8 cellular contexts compared by ENCODE assay signal in the genomic region with DNA sequence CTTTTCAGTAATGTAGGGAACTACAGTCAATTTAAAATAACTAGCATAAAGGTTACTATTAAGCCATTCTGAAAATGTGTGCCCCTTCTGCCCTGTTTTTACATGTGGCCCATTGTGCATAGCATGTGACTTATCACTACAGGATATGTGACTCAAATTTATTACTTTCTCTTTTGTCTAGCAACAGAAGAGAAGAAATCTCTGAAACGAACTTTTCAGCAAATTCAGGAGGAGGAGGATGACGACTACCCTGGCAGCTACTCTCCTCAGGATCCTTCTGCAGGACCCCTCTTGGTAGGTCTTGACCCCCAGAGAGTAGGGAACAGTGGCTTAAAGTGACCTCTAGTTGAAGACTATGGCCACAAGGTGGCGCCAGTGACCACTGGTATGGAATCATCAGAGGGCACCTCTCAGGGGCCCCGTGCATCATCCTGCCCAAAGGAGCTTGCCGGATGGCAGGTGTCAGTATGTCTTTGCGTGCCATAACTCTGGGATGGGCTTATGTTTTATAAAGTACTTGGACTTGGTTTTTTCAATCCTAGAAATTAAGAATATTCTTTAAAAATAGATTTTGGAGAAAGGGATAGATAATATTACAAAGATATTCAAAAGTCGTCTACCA. TPM values are rescaled to one million over a fixed set of nuclear protein-coding genes. Genes with fewer than 3 reads are reported as not detected.
DNase-seq lines count a peak whose midpoint lies in the region; FAIRE-seq and TF ChIP-seq lines count a peak whose summit lies in the region.

No MANE protein-coding gene starts in this region.

- peak; percentile 89 for FAIRE-seq in GM18507 (lab: Jason Lieb, UNC)
- no peak for FAIRE-seq in RCC 7860 (lab: Jason Lieb, UNC)

- no peak overlapping the region for H3K27ac ChIP-seq in 22Rv1
- H3K27ac ChIP-seq in KMS-11 = no peak overlapping the region; the same call in 1 of the 2 replicates
- H3K27ac ChIP-seq in neural cell (ENCODE audit: low read length) = no peak overlapping the region
- peak overlapping the region in 2 of 5 donors; percentile 22 to 23 for H3K27ac ChIP-seq in stomach

- TF ChIP-seq RAD21 in neural cell (conservative IDR thresholded peaks at IDR 0.05) = peak; percentile 82

- H3K4me3 ChIP-seq in KMS-11 (IDR thresholded peaks at IDR 0.05; ENCODE audit: insufficient read depth, low read depth, low read length) (no peak overlapping the region), neural cell (ENCODE audit: low read length) (no peak overlapping the region), stomach (no peak overlapping the region)

- TF ChIP-seq EP300 in neural cell (conservative IDR thresholded peaks at IDR 0.05; ENCODE audit: poor library complexity, severe bottlenecking) (no peak), stomach (IDR thresholded peaks at IDR 0.05) (no peak)

- H3K79me2 ChIP-seq in KMS-11 (ENCODE audit: insufficient read depth, low read depth) (peaks cover 20% of the 10 kb centered on the region; the same call in 1 of the 2 replicates), neural cell (replicated peaks; ENCODE audit: insufficient read depth, low read length) (peaks cover 2% of the 10 kb centered on the region)

- H3F3A ChIP-seq in neural cell (ENCODE audit: insufficient read depth, low read length, poor library complexity, severe bottlenecking) = no peaks in the 10 kb centered on the region

- H4K20me1 ChIP-seq in KMS-11 (ENCODE audit: insufficient read depth) = peaks cover 7% of the 10 kb centered on the region; the same call in 1 of the 2 replicates
- no peaks in the 10 kb centered on the region for H4K20me1 ChIP-seq in neural cell (ENCODE audit: insufficient read depth)

- H3K9ac ChIP-seq in KMS-11 = no peak overlapping the region
- H3K9ac ChIP-seq in neural cell (ENCODE audit: low read length) = no peak overlapping the region

- H3K36me3 ChIP-seq in KMS-11 (ENCODE audit: insufficient read depth) (no peaks in the 10 kb centered on the region; the same call in 1 of the 2 replicates), neural cell (ENCODE audit: insufficient read depth, low read length) (peaks cover 9% of the 10 kb centered on the region), stomach (peaks cover 40 to 79% (median 67%) of the 10 kb centered on the region in 4 donors)

- H3K27me3 ChIP-seq in KMS-11 (ENCODE audit: insufficient read depth, low read depth) (no peaks in the 10 kb centered on the region), neural cell (ENCODE audit: insufficient read depth, low read depth, low read length) (no peaks in the 10 kb centered on the region), stomach (no peaks in the 10 kb centered on the region)

- H3K4me2 ChIP-seq in KMS-11 (no peak overlapping the region; the same call in 1 of the 2 replicates), neural cell (ENCODE audit: low read length) (no peak overlapping the region)

- H3K9me2 ChIP-seq in neural cell (ENCODE audit: insufficient read depth, low read length) = no peaks in the 10 kb centered on the region

- TF ChIP-seq CTCF in 22Rv1 (IDR thresholded peaks at IDR 0.05) (peak; percentile 88), KMS-11 (conservative IDR thresholded peaks at IDR 0.05; ENCODE audit: low read depth, low read length) (peak; percentile 99), neural cell (IDR thresholded peaks at IDR 0.05; ENCODE audit: poor library complexity, severe bottlenecking) (peak; percentile 79), stomach (IDR thresholded peaks at IDR 0.05) (peak in 6 of 7 experiments; percentile 45 to 91 (median 78))

- peak; percentile 38 for DNase-seq in GM18507 (ENCODE audit: extremely low spot score, insufficient read length, low read depth)
- peak; percentile 62 for DNase-seq in RCC 7860 (ENCODE audit: low spot score)
- DNase-seq in activated T-cell treated with anti-CD3 and anti-CD28 coated beads, Interleukin-2, amount 50 U/mL, for 48 hours = peak; percentile 82 to 84
- DNase-seq in fibroblast of peridontal ligament (ENCODE audit: extremely low read depth) = peak; percentile 76
- DNase-seq in stomach = peak; percentile 90

- H2AFZ ChIP-seq in KMS-11 (ENCODE audit: low read depth) = no peak overlapping the region
- H2AFZ ChIP-seq in neural cell (ENCODE audit: low read depth, low read length) = no peak overlapping the region

- no peak for TF ChIP-seq POLR2A in stomach (IDR thresholded peaks at IDR 0.05)

- intact Hi-C loops in stomach (cut with DNase I; ENCODE audit: low total_unique reads) = loop anchor here (5.0 kb wide), 1 partner anchor 165 kb away; no protein-coding TSS in a partner anchor

- WGBS in stomach, 5 donors = 15 to 23% (median 23%) methylated on average over 7 of the region's 7 CpGs

- H3K9me3 ChIP-seq in neural cell (ENCODE audit: low read length) = no peaks in the 10 kb centered on the region
- no peaks in the 10 kb centered on the region for H3K9me3 ChIP-seq in stomach

- H3K4me1 ChIP-seq in KMS-11 (ENCODE audit: low read depth, poor library complexity, severe bottlenecking) (peaks cover 47% of the 10 kb centered on the region), stomach (peaks cover 0 to 49% (median 19%) of the 10 kb centered on the region in 4 donors)

TF ChIP-seq in neural cell, 6 proteins besides CTCF, POLR2A, EP300 and RAD21:
- TF ChIP-seq, protein P1, sequence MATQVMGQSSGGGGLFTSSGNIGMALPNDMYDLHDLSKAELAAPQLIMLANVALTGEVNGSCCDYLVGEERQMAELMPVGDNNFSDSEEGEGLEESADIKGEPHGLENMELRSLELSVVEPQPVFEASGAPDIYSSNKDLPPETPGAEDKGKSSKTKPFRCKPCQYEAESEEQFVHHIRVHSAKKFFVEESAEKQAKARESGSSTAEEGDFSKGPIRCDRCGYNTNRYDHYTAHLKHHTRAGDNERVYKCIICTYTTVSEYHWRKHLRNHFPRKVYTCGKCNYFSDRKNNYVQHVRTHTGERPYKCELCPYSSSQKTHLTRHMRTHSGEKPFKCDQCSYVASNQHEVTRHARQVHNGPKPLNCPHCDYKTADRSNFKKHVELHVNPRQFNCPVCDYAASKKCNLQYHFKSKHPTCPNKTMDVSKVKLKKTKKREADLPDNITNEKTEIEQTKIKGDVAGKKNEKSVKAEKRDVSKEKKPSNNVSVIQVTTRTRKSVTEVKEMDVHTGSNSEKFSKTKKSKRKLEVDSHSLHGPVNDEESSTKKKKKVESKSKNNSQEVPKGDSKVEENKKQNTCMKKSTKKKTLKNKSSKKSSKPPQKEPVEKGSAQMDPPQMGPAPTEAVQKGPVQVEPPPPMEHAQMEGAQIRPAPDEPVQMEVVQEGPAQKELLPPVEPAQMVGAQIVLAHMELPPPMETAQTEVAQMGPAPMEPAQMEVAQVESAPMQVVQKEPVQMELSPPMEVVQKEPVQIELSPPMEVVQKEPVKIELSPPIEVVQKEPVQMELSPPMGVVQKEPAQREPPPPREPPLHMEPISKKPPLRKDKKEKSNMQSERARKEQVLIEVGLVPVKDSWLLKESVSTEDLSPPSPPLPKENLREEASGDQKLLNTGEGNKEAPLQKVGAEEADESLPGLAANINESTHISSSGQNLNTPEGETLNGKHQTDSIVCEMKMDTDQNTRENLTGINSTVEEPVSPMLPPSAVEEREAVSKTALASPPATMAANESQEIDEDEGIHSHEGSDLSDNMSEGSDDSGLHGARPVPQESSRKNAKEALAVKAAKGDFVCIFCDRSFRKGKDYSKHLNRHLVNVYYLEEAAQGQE (IDR thresholded peaks at IDR 0.05; ENCODE audit: borderline replicate concordance) = no peak
- TF ChIP-seq MXI1 (conservative IDR thresholded peaks at IDR 0.05; ENCODE audit: poor library complexity, severe bottlenecking) = peak; percentile 24
- no peak for TF ChIP-seq EZH2 (IDR thresholded peaks at IDR 0.05; ENCODE audit: borderline replicate concordance, insufficient read depth, low read length, poor library complexity, severe bottlenecking)
- TF ChIP-seq SMC3 (conservative IDR thresholded peaks at IDR 0.05; ENCODE audit: poor library complexity) = peak; percentile 87

RNA-seq across cellular contexts. Expression of a gene that starts 23.9 kb away (rescaled TPM):
- polyA plus RNA-seq in neural cell (22.1 and 23.4 TPM in 2 replicates), stomach (10 to 100 TPM in 1 of 3 donors, 1 to 10 TPM in 2; 8.0 to 10.2 (median 8.1) TPM)
- polyA minus RNA-seq in neural cell = 50.9 and 55.3 TPM in 2 replicates
- total RNA-seq in stomach = 10 to 100 TPM in 4 of 5 donors, 1 to 10 TPM in 1; 8.1 to 60.0 (median 31.5) TPM

RNA-seq across cellular contexts. Expression of a gene that starts 24.2 kb away (rescaled TPM):
- polyA plus RNA-seq in neural cell = 17.5 and 20.0 TPM in 2 replicates
- polyA minus RNA-seq in neural cell = 39.4 and 42.9 TPM in 2 replicates
- 10 to 100 TPM in 3 of 5 donors, 1 to 10 TPM in 2; 3.1 to 27.2 (median 11.7) TPM for total RNA-seq in stomach
- polyA plus RNA-seq in stomach = 1 to 10 TPM; 5.0 to 6.2 (median 5.9) TPM

Comparison
In these comparisons a context has a peak if more than half of its experiments do, and no peak if none do; other contexts are left out.
1. DNase-seq: peak in every context shown above with its lines; median percentile 90 in stomach; 83 in activated T-cell treated with anti-CD3 and anti-CD28 coated beads, Interleukin-2, amount 50 U/mL, for 48 hours; 76 in fibroblast of peridontal ligament; 62 in RCC 7860; 38 in GM18507.